ENCODE assay signal across 1 cellular context in genomic region chr2:3620834-3621233, GRCh38.
A peak's percentile ranks its signal among the peaks of the same experiment; 100 is the strongest.
TF ChIP-seq lines count a peak whose summit lies in the region.

No MANE protein-coding gene starts in this region.

TF ChIP-seq in HepG2, 621 proteins besides CTCF, POLR2A, EP300 and RAD21 (continued from another document and continues in another):
- no peak for TF ChIP-seq ARID4A (CRISPR knock-in tag; IDR thresholded peaks at IDR 0.05; ENCODE audit: borderline replicate concordance)
- no peak for TF ChIP-seq JUN (CRISPR knock-in tag; IDR thresholded peaks at IDR 0.05)
- peak; percentile 55 for TF ChIP-seq GATAD2A (CRISPR knock-in tag; IDR thresholded peaks at IDR 0.05)
- peak; percentile 49; the same call in 1 of the 2 replicates for TF ChIP-seq SALL1 (CRISPR knock-in tag; IDR thresholded peaks at IDR 0.05)
- no peak for TF ChIP-seq HOXA3 (CRISPR knock-in tag; IDR thresholded peaks at IDR 0.05)
- no peak for TF ChIP-seq MIER3 (CRISPR knock-in tag; IDR thresholded peaks at IDR 0.05; ENCODE audit: borderline replicate concordance)
- TF ChIP-seq NRL (CRISPR knock-in tag; IDR thresholded peaks at IDR 0.05; ENCODE audit: borderline replicate concordance) = no peak
- TF ChIP-seq, protein P1, sequence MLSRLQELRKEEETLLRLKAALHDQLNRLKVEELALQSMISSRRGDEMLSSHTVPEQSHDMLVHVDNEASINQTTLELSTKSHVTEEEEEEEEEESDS (CRISPR knock-in tag; IDR thresholded peaks at IDR 0.05; ENCODE audit: borderline replicate concordance) = no peak
- no peak for TF ChIP-seq SALL2 (CRISPR knock-in tag; IDR thresholded peaks at IDR 0.05)
- TF ChIP-seq NFYC (CRISPR knock-in tag; IDR thresholded peaks at IDR 0.05) = no peak
- TF ChIP-seq HDAC6 (IDR thresholded peaks at IDR 0.05; ENCODE audit: low read depth, low read length) = no peak
- no peak for TF ChIP-seq ZNF337 (CRISPR knock-in tag; IDR thresholded peaks at IDR 0.05; ENCODE audit: borderline replicate concordance, low read depth)
- no peak for TF ChIP-seq HIVEP1 (CRISPR knock-in tag; IDR thresholded peaks at IDR 0.05)
- no peak for TF ChIP-seq ZFP82 (CRISPR knock-in tag; IDR thresholded peaks at IDR 0.05; ENCODE audit: borderline replicate concordance)
- TF ChIP-seq, protein P2, sequence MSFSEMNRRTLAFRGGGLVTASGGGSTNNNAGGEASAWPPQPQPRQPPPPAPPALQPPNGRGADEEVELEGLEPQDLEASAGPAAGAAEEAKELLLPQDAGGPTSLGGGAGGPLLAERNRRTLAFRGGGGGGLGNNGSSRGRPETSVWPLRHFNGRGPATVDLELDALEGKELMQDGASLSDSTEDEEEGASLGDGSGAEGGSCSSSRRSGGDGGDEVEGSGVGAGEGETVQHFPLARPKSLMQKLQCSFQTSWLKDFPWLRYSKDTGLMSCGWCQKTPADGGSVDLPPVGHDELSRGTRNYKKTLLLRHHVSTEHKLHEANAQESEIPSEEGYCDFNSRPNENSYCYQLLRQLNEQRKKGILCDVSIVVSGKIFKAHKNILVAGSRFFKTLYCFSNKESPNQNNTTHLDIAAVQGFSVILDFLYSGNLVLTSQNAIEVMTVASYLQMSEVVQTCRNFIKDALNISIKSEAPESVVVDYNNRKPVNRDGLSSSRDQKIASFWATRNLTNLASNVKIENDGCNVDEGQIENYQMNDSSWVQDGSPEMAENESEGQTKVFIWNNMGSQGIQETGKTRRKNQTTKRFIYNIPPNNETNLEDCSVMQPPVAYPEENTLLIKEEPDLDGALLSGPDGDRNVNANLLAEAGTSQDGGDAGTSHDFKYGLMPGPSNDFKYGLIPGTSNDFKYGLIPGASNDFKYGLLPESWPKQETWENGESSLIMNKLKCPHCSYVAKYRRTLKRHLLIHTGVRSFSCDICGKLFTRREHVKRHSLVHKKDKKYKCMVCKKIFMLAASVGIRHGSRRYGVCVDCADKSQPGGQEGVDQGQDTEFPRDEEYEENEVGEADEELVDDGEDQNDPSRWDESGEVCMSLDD (CRISPR knock-in tag; IDR thresholded peaks at IDR 0.05; ENCODE audit: borderline replicate concordance) = no peak
- TF ChIP-seq MYC (CRISPR knock-in tag; IDR thresholded peaks at IDR 0.05; ENCODE audit: borderline replicate concordance) = no peak
- TF ChIP-seq ZNF460 (CRISPR knock-in tag; IDR thresholded peaks at IDR 0.05; ENCODE audit: borderline replicate concordance) = no peak
- no peak for TF ChIP-seq ZBTB44 (CRISPR knock-in tag; IDR thresholded peaks at IDR 0.05)
- no peak for TF ChIP-seq ZNF274 (CRISPR knock-in tag; IDR thresholded peaks at IDR 0.05)
- peak; percentile 97 for TF ChIP-seq RERE (CRISPR knock-in tag; IDR thresholded peaks at IDR 0.05; ENCODE audit: low read depth)
- no peak for TF ChIP-seq ZNF333 (CRISPR knock-in tag; IDR thresholded peaks at IDR 0.05; ENCODE audit: borderline replicate concordance)
- no peak for TF ChIP-seq ZNF607 (CRISPR knock-in tag; IDR thresholded peaks at IDR 0.05; ENCODE audit: borderline replicate concordance)
- peak; percentile 72 for TF ChIP-seq CREM (IDR thresholded peaks at IDR 0.05)
- TF ChIP-seq CREM (CRISPR knock-in tag; IDR thresholded peaks at IDR 0.05) = no peak
- TF ChIP-seq ZNF441 (CRISPR knock-in tag; IDR thresholded peaks at IDR 0.05; ENCODE audit: borderline replicate concordance) = no peak
- TF ChIP-seq PHF21A (CRISPR knock-in tag; IDR thresholded peaks at IDR 0.05) = no peak
- TF ChIP-seq KLF15 (CRISPR knock-in tag; IDR thresholded peaks at IDR 0.05; ENCODE audit: borderline replicate concordance) = no peak
- no peak for TF ChIP-seq ZNF280D (CRISPR knock-in tag; IDR thresholded peaks at IDR 0.05)
- TF ChIP-seq ZBED4 (CRISPR knock-in tag; IDR thresholded peaks at IDR 0.05; ENCODE audit: borderline replicate concordance) = no peak; the same call in 1 of the 2 replicates
- no peak for TF ChIP-seq EZH2 (conservative IDR thresholded peaks at IDR 0.05; ENCODE audit: low read depth, low read length)
- no peak for TF ChIP-seq TRIM24 (CRISPR knock-in tag; IDR thresholded peaks at IDR 0.05)
- TF ChIP-seq EHMT2 (IDR thresholded peaks at IDR 0.05; ENCODE audit: borderline replicate concordance, low read depth, low read length) = no peak
- no peak for TF ChIP-seq BRD4 (CRISPR knock-in tag; IDR thresholded peaks at IDR 0.05)
- TF ChIP-seq ZNF891 (CRISPR knock-in tag; IDR thresholded peaks at IDR 0.05) = no peak
- no peak for TF ChIP-seq FOXC1 (CRISPR knock-in tag; IDR thresholded peaks at IDR 0.05; ENCODE audit: borderline replicate concordance)
- no peak for TF ChIP-seq AGO1 (IDR thresholded peaks at IDR 0.05; ENCODE audit: low read depth, low read length, poor library complexity, severe bottlenecking)
- TF ChIP-seq, protein P3, sequence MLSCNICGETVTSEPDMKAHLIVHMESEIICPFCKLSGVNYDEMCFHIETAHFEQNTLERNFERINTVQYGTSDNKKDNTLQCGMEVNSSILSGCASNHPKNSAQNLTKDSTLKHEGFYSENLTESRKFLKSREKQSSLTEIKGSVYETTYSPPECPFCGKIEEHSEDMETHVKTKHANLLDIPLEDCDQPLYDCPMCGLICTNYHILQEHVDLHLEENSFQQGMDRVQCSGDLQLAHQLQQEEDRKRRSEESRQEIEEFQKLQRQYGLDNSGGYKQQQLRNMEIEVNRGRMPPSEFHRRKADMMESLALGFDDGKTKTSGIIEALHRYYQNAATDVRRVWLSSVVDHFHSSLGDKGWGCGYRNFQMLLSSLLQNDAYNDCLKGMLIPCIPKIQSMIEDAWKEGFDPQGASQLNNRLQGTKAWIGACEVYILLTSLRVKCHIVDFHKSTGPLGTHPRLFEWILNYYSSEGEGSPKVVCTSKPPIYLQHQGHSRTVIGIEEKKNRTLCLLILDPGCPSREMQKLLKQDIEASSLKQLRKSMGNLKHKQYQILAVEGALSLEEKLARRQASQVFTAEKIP (CRISPR knock-in tag; IDR thresholded peaks at IDR 0.05; ENCODE audit: borderline replicate concordance) = no peak
- no peak for TF ChIP-seq ZNF724P (CRISPR knock-in tag; IDR thresholded peaks at IDR 0.05; ENCODE audit: borderline replicate concordance)
